ENCODE assay signal across 16 cellular contexts in genomic region chr12:113120670-113121370, GRCh38. TPM values are rescaled to one million over a fixed set of nuclear protein-coding genes. Genes with fewer than 3 reads are reported as not detected.
DNase-seq lines count a peak whose midpoint lies in the region; ATAC-seq and TF ChIP-seq lines count a peak whose summit lies in the region.
"Had no signal": no experiment of that assay in that cellular context is flagged by ENCODE, and none has a peak within 500 bp of the region (broad histone marks: within the 10 kb centered on the region; RNA-seq: fewer than 3 reads in every experiment).

No MANE protein-coding gene starts in this region.

- no peak overlapping the region for H3T11ph ChIP-seq in H9 (ENCODE audit: low read length)

- no peak overlapping the region for H2AFZ ChIP-seq in GM23338
- H2AFZ ChIP-seq in H9 (ENCODE audit: low read length), result no peak overlapping the region
- H2AFZ ChIP-seq: parathyroid adenoma had no signal

- H3K4me3 Mint-ChIP-seq in GM23338 (no peak overlapping the region), H9 (peak overlapping the region in 1 of 2 experiments; percentile 18; a peak in 1 of 5 replicates)

- no peak overlapping the region for H2BK5ac ChIP-seq in H9 (ENCODE audit: insufficient read length, low read length)

- no peak overlapping the region for H2AK5ac ChIP-seq in H9 (ENCODE audit: insufficient read length, low read length)

- no peak overlapping the region for H3K56ac ChIP-seq in H9 (ENCODE audit: insufficient read length, low read depth, low read length)

- no peak overlapping the region for H2BK20ac ChIP-seq in H9 (ENCODE audit: low read depth, low read length, poor library complexity, severe bottlenecking)

- H4K5ac ChIP-seq in H9 (ENCODE audit: insufficient read length, low read depth, low read length), result no peak overlapping the region

- H3K36me3 Mint-ChIP-seq in GM23338 (ENCODE audit: low read depth) (peaks cover 7% of the 10 kb centered on the region; the same call in 2 of the 3 replicates), H9 (ENCODE audit: insufficient read depth in 1 of 3, low read depth in 3 of 3) (peaks cover 4 to 9% (median 4%) of the 10 kb centered on the region in 3 experiments; a peak in 5 of 7 replicates)

- no peak for ATAC-seq in GM23338
- ATAC-seq: heart right ventricle had no signal

- no peaks in the 10 kb centered on the region for H3K9me3 ChIP-seq in H9 (ENCODE audit: control insufficient read depth, low read depth, low read length)

- no peaks in the 10 kb centered on the region for H3K9me2 ChIP-seq in GM23338 (ENCODE audit: insufficient read depth)

- H3K27ac ChIP-seq in GM23338 (ENCODE audit: low read depth) (no peak overlapping the region), cingulate gyrus (ENCODE audit: low read depth, low read length) (peak overlapping the region; percentile 65), H9 (ENCODE audit: insufficient read length, low read depth, low read length) (no peak overlapping the region)
- H3K27ac ChIP-seq: heart right ventricle, parathyroid adenoma had no signal

- H3F3A ChIP-seq in GM23338 (replicated peaks; ENCODE audit: low read depth), result no peaks in the 10 kb centered on the region

- H4K20me1 ChIP-seq in GM23338 (replicated peaks; ENCODE audit: insufficient read depth) (peaks cover 3% of the 10 kb centered on the region), H9 (ENCODE audit: control insufficient read depth, insufficient read depth, insufficient read length) (no peaks in the 10 kb centered on the region)

- H3K4me1 Mint-ChIP-seq in GM23338, result peaks cover 10% of the 10 kb centered on the region
- H3K4me1 Mint-ChIP-seq in H9, result peaks cover 2 to 11% of the 10 kb centered on the region in 2 experiments; a peak in 3 of 4 replicates

- H3K27ac Mint-ChIP-seq in GM23338 (no peak overlapping the region), H9 (peak overlapping the region in 1 of 3 experiments; percentile 62; a peak in 1 of 7 replicates)
- H3K27ac Mint-ChIP-seq: activated T-helper 2 cell treated with anti-CD3 and anti-CD28 coated beads, Interferon-gamma antibody, Interleukin-2, Interleukin-4, amounts not matched to agents 10 μg/mL and 5 μg/mL and 100 μg/mL, durations not matched to agents 14 hours and 24 hours and 36 hours had no signal

- no peaks in the 10 kb centered on the region for H3K79me1 ChIP-seq in H9 (ENCODE audit: insufficient read depth, low read depth, low read length, poor library complexity, severe bottlenecking)

- no peak overlapping the region for H2BK15ac ChIP-seq in H9 (ENCODE audit: low read depth, low read length)

- H3K27me3 Mint-ChIP-seq in GM23338 (ENCODE audit: insufficient read depth, low read depth, poor library complexity) (peaks cover 9% of the 10 kb centered on the region), H9 (ENCODE audit: low read depth) (peaks cover 3% of the 10 kb centered on the region)

- no peak overlapping the region for H3K23ac ChIP-seq in H9 (ENCODE audit: insufficient read length, low read depth, low read length)

- no peaks in the 10 kb centered on the region for H3K79me2 ChIP-seq in GM23338 (replicated peaks; ENCODE audit: insufficient read depth)
- H3K79me2 ChIP-seq in H9 (ENCODE audit: insufficient read depth, low read length), result no peaks in the 10 kb centered on the region

- no peak overlapping the region for H3K4ac ChIP-seq in H9 (ENCODE audit: low read depth, low read length)

- no peak for TF ChIP-seq CTCF in GM23338 (conservative IDR thresholded peaks at IDR 0.05; ENCODE audit: low read depth in 2 of 2)
- no peak for TF ChIP-seq CTCF in H9 (conservative IDR thresholded peaks at IDR 0.05)

- no peak overlapping the region for H3K4me3 ChIP-seq in GM23338
- H3K4me3 ChIP-seq: heart right ventricle, smooth muscle cell had no signal

- no peak overlapping the region for H4K91ac ChIP-seq in H9 (ENCODE audit: insufficient read length, low read depth, low read length)

- no CpG with 5 or more reads among the region's 3 CpGs for WGBS in H9 (ENCODE audit: extremely low coverage, insufficient read length, low lambda C conversion rate)

- H3K23me2 ChIP-seq in H9 (ENCODE audit: insufficient read length, low read depth, low read length, poor library complexity, severe bottlenecking), result no peaks in the 10 kb centered on the region

- H2BK12ac ChIP-seq in H9 (ENCODE audit: insufficient read length, low read depth, low read length), result no peak overlapping the region

- no peak overlapping the region for H2BK120ac ChIP-seq in H9 (ENCODE audit: low read depth, low read length, poor library complexity, severe bottlenecking)

- H3K9ac ChIP-seq in H9 (ENCODE audit: extremely low read depth, insufficient read length, low read length), result no peak overlapping the region
- H3K9ac ChIP-seq: parathyroid adenoma had no signal

- H3K9me3 Mint-ChIP-seq in GM23338, result peaks cover 4% of the 10 kb centered on the region; the same call in 2 of the 3 replicates
- H3K9me3 Mint-ChIP-seq in H9, result peaks cover 4 to 7% of the 10 kb centered on the region in 2 experiments; a peak in 4 of 5 replicates

- H3K36me3 ChIP-seq in GM23338 (ENCODE audit: insufficient read depth), result no peaks in the 10 kb centered on the region
- H3K36me3 ChIP-seq: heart right ventricle had no signal

- no peak overlapping the region for H3K4me2 ChIP-seq in GM23338
- H3K4me2 ChIP-seq in H9 (ENCODE audit: insufficient read depth, insufficient read length, low read length), result no peak overlapping the region
- H3K4me2 ChIP-seq: smooth muscle cell had no signal

- no peak overlapping the region for H3K18ac ChIP-seq in H9 (ENCODE audit: insufficient read length, low read depth, low read length)

- DNase-seq in A172 (ENCODE audit: low spot score) (peak; percentile 34), GM23338 (ENCODE audit: low spot score) (peak; percentile 24), NCI-H345 (lab: John Stamatoyannopoulos, UW) (peak; percentile 87), H9 (no peak), SKM-1 treated with dmso at 0.1 percent for 144 hours (lab: John Stamatoyannopoulos, UW; ENCODE audit: unreplicated experiment) (no peak), kidney glomerular epithelial cell (lab: John Stamatoyannopoulos, UW) (no peak)
- DNase-seq in stimulated activated CD4-positive, alpha-beta T cell treated with anti-CD3 and anti-CD28 coated beads, Interleukin-2, amount 100 ng/mL, for 48 hours, result no peak
- DNase-seq: activated CD4-positive, alpha-beta T cell treated with anti-CD3 and anti-CD28 coated beads, Interleukin-2, amount 50 U/mL, for 48 hours; heart right ventricle; SIG-M5 had no signal

- no peaks in the 10 kb centered on the region for H3K27me3 ChIP-seq in GM23338 (ENCODE audit: insufficient read depth)
- H3K27me3 ChIP-seq in H9 (ENCODE audit: insufficient read depth, low read length), result no peaks in the 10 kb centered on the region

- H3K4me1 ChIP-seq in GM23338 (ENCODE audit: insufficient read depth) (peaks cover 5% of the 10 kb centered on the region; the same call in 1 of the 2 replicates), H9 (ENCODE audit: insufficient read depth, low read length) (no peaks in the 10 kb centered on the region)
- H3K4me1 ChIP-seq: heart right ventricle had no signal

- no peak overlapping the region for H4K8ac ChIP-seq in H9 (replicated peaks; ENCODE audit: insufficient read length, low read depth, low read length)

- no peak overlapping the region for H3K14ac ChIP-seq in H9 (ENCODE audit: insufficient read depth, low read length)

TF ChIP-seq in GM23338, 12 proteins besides CTCF, POLR2A, EP300 and RAD21 (continues in another document):
- no peak for TF ChIP-seq ZNF331 (CRISPR knock-in tag; IDR thresholded peaks at IDR 0.05; ENCODE audit: low read depth)
- no peak for TF ChIP-seq REST (IDR thresholded peaks at IDR 0.05; ENCODE audit: unreplicated experiment)
- no peak for TF ChIP-seq EZH2phosphoT487 (IDR thresholded peaks at IDR 0.05; ENCODE audit: unreplicated experiment)
- TF ChIP-seq STAT1 (IDR thresholded peaks at IDR 0.05; ENCODE audit: unreplicated experiment), result no peak

RNA-seq across cellular contexts. Expression of gene RASAL1, which starts 14.7 kb away (rescaled TPM):
- not detected in 2 replicates for total RNA-seq in A172 (2014; rRNA removed; shearing (Covaris generic))
- total RNA-seq in GM23338 (2014; rRNA removed; shearing (Covaris generic)), result 5.4 and 8.2 TPM in 2 replicates
- polyA plus RNA-seq in GM23338 (2016; fragmentation: Nextera tagmentation; extraction: Ambion mirVana), result 2.6 and 2.7 TPM in 2 replicates
- 2.3 and 2.7 TPM in 2 replicates for total RNA-seq in H9 (2021)
- total RNA-seq: heart right ventricle, smooth muscle cell had no signal
- polyA plus RNA-seq: heart right ventricle, smooth muscle cell had no signal

RNA-seq across cellular contexts. Expression of gene CFAP73, which starts 28.7 kb away (rescaled TPM):
- 0.22 and 1.2 TPM in 2 replicates for total RNA-seq in A172 (2014; rRNA removed; shearing (Covaris generic))
- 0.59 TPM in 1 of 2 replicates, not detected in the other for total RNA-seq in GM23338 (2014; rRNA removed; shearing (Covaris generic))
- polyA plus RNA-seq in GM23338 (2016; fragmentation: Nextera tagmentation; extraction: Ambion mirVana), result 0.50 and 0.54 TPM in 2 replicates
- total RNA-seq in H9 (2021), result not detected in 2 replicates
- total RNA-seq: activated T-helper 2 cell treated with anti-CD3 and anti-CD28 coated beads, Interferon-gamma antibody, Interleukin-2, Interleukin-4, amounts not matched to agents 10 μg/mL and 5 μg/mL and 100 μg/mL, durations not matched to agents 14 hours and 24 hours and 36 hours; heart right ventricle; kidney epithelial cell; mucosa of gallbladder; smooth muscle cell had no signal
- polyA plus RNA-seq: smooth muscle cell had no signal

Comparison
In these comparisons a context has a peak if more than half of its experiments do, and no peak if none do; other contexts are left out.
1. DNase-seq: peak in A172 (single experiment), GM23338 (single experiment) and NCI-H345 (single experiment); none in H9 (single experiment), stimulated activated CD4-positive, alpha-beta T cell treated with anti-CD3 and anti-CD28 coated beads, Interleukin-2, amount 100 ng/mL, for 48 hours (0 of 2), SKM-1 treated with dmso at 0.1 percent for 144 hours (single experiment) and kidney glomerular epithelial cell (single experiment).